ENCODE assay signal across 9 cellular contexts in the genomic region with DNA sequence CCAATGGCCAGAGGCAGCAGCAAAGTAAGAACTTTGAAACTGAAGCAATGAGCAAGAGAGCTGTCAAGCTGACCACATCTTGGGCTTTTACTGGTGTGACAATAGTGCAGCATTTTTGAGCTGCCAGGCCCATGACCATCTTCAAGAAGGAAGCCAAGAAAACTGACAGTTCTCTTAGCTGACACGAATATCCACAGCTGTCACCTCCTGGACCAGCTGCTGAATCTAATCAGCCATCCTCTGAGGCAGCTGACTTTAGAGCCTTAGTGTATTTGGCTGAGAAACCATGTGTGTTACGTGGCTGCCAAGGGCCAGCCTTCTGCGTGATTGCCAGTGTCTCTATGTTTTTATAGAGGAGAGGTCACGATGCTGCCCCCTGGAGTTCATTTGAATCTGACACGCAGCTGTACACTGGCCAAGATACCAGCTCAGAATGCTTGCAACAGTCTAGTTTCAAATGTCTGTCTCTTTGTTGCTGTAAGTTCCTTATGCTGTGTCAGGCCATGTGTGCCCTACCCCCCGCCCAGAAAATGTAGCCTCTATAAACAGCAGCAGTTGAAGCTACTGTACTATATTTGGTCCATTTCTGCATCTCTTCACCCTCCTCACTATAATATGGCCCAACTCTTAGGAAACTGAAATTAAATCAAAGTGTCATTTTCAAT. TPM values are rescaled to one million over a fixed set of nuclear protein-coding genes. Genes with fewer than 3 reads are reported as not detected.
A peak's percentile ranks its signal among the peaks of the same experiment; 100 is the strongest.
DNase-seq lines count a peak whose midpoint lies in the region; ATAC-seq and TF ChIP-seq lines count a peak whose summit lies in the region.
"Had no signal": no experiment of that assay in that cellular context is flagged by ENCODE, and none has a peak within 500 bp of the region (broad histone marks: within the 10 kb centered on the region; RNA-seq: fewer than 3 reads in every experiment).

No MANE protein-coding gene starts in this region.

- 8 to 10% methylated on average over 6 of the region's 6 CpGs for WGBS in tibial nerve, 2 donors

- TF ChIP-seq EP300 in neural cell (conservative IDR thresholded peaks at IDR 0.05; ENCODE audit: poor library complexity, severe bottlenecking) (no peak), tibial nerve (IDR thresholded peaks at IDR 0.05) (peak in 1 of 2 donors; percentile 70)

- H3K9me3 Mint-ChIP-seq in CD4-positive, alpha-beta memory T cell = no peaks in the 10 kb centered on the region

- no peaks in the 10 kb centered on the region for H3K36me3 ChIP-seq in CD4-positive, alpha-beta memory T cell (ENCODE audit: insufficient read depth, low read length)
- H3K36me3 ChIP-seq in neural cell (ENCODE audit: insufficient read depth, low read length) (no peaks in the 10 kb centered on the region), tibial nerve (peaks cover 0 to 27% (median 0%) of the 10 kb centered on the region in 3 donors)

- no peaks in the 10 kb centered on the region for H4K20me1 ChIP-seq in neural cell (ENCODE audit: insufficient read depth)

- peak in 4 of 5 donors; percentile 13 to 21 (median 16) for DNase-seq in CD4-positive, alpha-beta memory T cell
- DNase-seq in GM19240 (ENCODE audit: insufficient read length, low spot score) = peak; percentile 10
- DNase-seq in NCI-H460 (ENCODE audit: extremely low read depth, low read depth) = peak; percentile 72
- peak; percentile 40 to 61 for DNase-seq in activated CD4-positive, alpha-beta T cell treated with anti-CD3 and anti-CD28 coated beads, Interleukin-2, amount 50 U/mL, for 48 hours
- DNase-seq in fibroblast of gingiva (ENCODE audit: low read depth) = peak; percentile 98
- DNase-seq in tibial nerve (ENCODE audit: low spot score in 2 of 2) = peak; percentile 66 to 78

- CTCF ChIA-PET in CD4-positive, alpha-beta memory T cell (lab: Charles Lee; ENCODE audit: partially characterized antibody) = interaction anchor here (1.0 to 2.4 kb wide), 9 partner anchors 9 to 936 kb away, joined by 3 to 13 read pairs (median 7); no protein-coding TSS in a partner anchor

- no peak overlapping the region for H2AFZ ChIP-seq in neural cell (ENCODE audit: low read depth, low read length)

- no peaks in the 10 kb centered on the region for H3K36me3 Mint-ChIP-seq in CD4-positive, alpha-beta memory T cell

- no peaks in the 10 kb centered on the region for H3K9me2 ChIP-seq in neural cell (ENCODE audit: insufficient read depth, low read length)

- peak; percentile 85 for ATAC-seq in HG03175 (IDR thresholded peaks at IDR 0.05; ENCODE audit: unreplicated experiment)

- TF ChIP-seq CTCF in neural cell (IDR thresholded peaks at IDR 0.05; ENCODE audit: poor library complexity, severe bottlenecking) (peak; percentile 42), tibial nerve (IDR thresholded peaks at IDR 0.05) (peak; percentile 29 to 61 (median 40))

- no peaks in the 10 kb centered on the region for H3K79me2 ChIP-seq in neural cell (replicated peaks; ENCODE audit: insufficient read depth, low read length)

- H3K27ac ChIP-seq in CD4-positive, alpha-beta memory T cell (ENCODE audit: low read depth, low read length) = no peak overlapping the region
- H3K27ac ChIP-seq in neural cell (ENCODE audit: low read length) (no peak overlapping the region), tibial nerve (peak overlapping the region in 3 of 4 donors; percentile 2 to 72 (median 63))

- intact Hi-C loops in CD4-positive, alpha-beta memory T cell (cut with micrococcal nuclease) = loop anchor here (1.0 to 5.0 kb wide), 3 partner anchors 505 to 936 kb away; no protein-coding TSS in a partner anchor

- TF ChIP-seq RAD21 in neural cell (conservative IDR thresholded peaks at IDR 0.05) = peak; percentile 40

- H3K4me3 ChIP-seq in CD4-positive, alpha-beta memory T cell (ENCODE audit: low read length in 2 of 2) = no peak overlapping the region
- H3K4me3 ChIP-seq in neural cell (ENCODE audit: low read length) (no peak overlapping the region), tibial nerve (no peak overlapping the region)

- H3K9me3 ChIP-seq in CD4-positive, alpha-beta memory T cell (ENCODE audit: control insufficient read depth in 1 of 2, low read length in 2 of 2) = no peaks in the 10 kb centered on the region
- H3K9me3 ChIP-seq in neural cell (ENCODE audit: low read length) (no peaks in the 10 kb centered on the region), tibial nerve (no peaks in the 10 kb centered on the region)

- no peaks in the 10 kb centered on the region for H3K27me3 ChIP-seq in CD4-positive, alpha-beta memory T cell (ENCODE audit: insufficient read depth, low read length)
- no peaks in the 10 kb centered on the region for H3K27me3 ChIP-seq in neural cell (ENCODE audit: insufficient read depth, low read depth, low read length)
- no peaks in the 10 kb centered on the region for H3K27me3 ChIP-seq in tibial nerve

- TF ChIP-seq POLR2A in tibial nerve (IDR thresholded peaks at IDR 0.05) = no peak

- H3K4me3 Mint-ChIP-seq in CD4-positive, alpha-beta memory T cell = no peak overlapping the region

- POLR2A ChIA-PET in CD4-positive, alpha-beta memory T cell (lab: Charles Lee; ENCODE audit: partially characterized antibody) = no interaction called here

- H3F3A ChIP-seq in neural cell (ENCODE audit: insufficient read depth, low read length, poor library complexity, severe bottlenecking) = no peaks in the 10 kb centered on the region

- no peak overlapping the region for H3K9ac ChIP-seq in neural cell (ENCODE audit: low read length)

- peaks cover 0 to 2% (median under 1%) of the 10 kb centered on the region in 4 donors for H3K4me1 Mint-ChIP-seq in CD4-positive, alpha-beta memory T cell

- H3K4me2 ChIP-seq in neural cell (ENCODE audit: low read length) = no peak overlapping the region

- no peak overlapping the region for H3K27ac Mint-ChIP-seq in CD4-positive, alpha-beta memory T cell

- no peaks in the 10 kb centered on the region for H3K4me1 ChIP-seq in CD4-positive, alpha-beta memory T cell (ENCODE audit: insufficient read depth, low read length)
- peaks cover 0 to 24% (median 5%) of the 10 kb centered on the region in 4 donors for H3K4me1 ChIP-seq in tibial nerve

- peaks cover 4 to 6% of the 10 kb centered on the region in 2 donors for H3K27me3 Mint-ChIP-seq in CD4-positive, alpha-beta memory T cell

TF ChIP-seq in neural cell, 6 proteins besides CTCF, POLR2A, EP300 and RAD21:
- peak; percentile 56 for TF ChIP-seq SMC3 (conservative IDR thresholded peaks at IDR 0.05; ENCODE audit: poor library complexity)
- no peak for TF ChIP-seq MXI1 (conservative IDR thresholded peaks at IDR 0.05; ENCODE audit: poor library complexity, severe bottlenecking)
TF ChIP-seq in neural cell: peak in this region for 1.

RNA-seq across cellular contexts. Expression of a gene that starts 39.7 kb away (rescaled TPM):
- total RNA-seq in CD4-positive, alpha-beta memory T cell = not detected
- polyA plus RNA-seq in CD4-positive, alpha-beta memory T cell = not detected
- total RNA-seq in NCI-H460 (2014; rRNA removed; shearing (Covaris generic)) = 3.9 and 5.2 TPM in 2 replicates
- 2.4 and 2.9 TPM in 2 replicates for polyA plus RNA-seq in NCI-H460 (2014; cell fraction: nucleus; rRNA removed)
- polyA plus RNA-seq in neural cell = 19.4 and 20.6 TPM in 2 replicates
- 20.8 and 21.9 TPM in 2 replicates for polyA minus RNA-seq in neural cell
- total RNA-seq in tibial nerve = 100 to 1,000 TPM in 1 of 4 donors, 10 to 100 TPM in 3; 64.5 to 105 (median 72.0) TPM
- total RNA-seq: T-helper 1 cell treated with Interleukin-12 subunit alpha and Interleukin-12 subunit beta and Interleukin-4 antibody, amounts not matched to agents 30 ng/mL and 1 ng/mL, for 36 hours had no signal

Comparison
In these comparisons a context has a peak if more than half of its experiments do, and no peak if none do; other contexts are left out.
1. DNase-seq: peak in every context shown above with its lines; median percentile 98 in fibroblast of gingiva; 72 in NCI-H460; 72 in tibial nerve; 50 in activated CD4-positive, alpha-beta T cell treated with anti-CD3 and anti-CD28 coated beads, Interleukin-2, amount 50 U/mL, for 48 hours; 16 in CD4-positive, alpha-beta memory T cell; 10 in GM19240.
2. H3K27ac ChIP-seq: peak in tibial nerve (3 of 4); none in CD4-positive, alpha-beta memory T cell (single experiment) and neural cell (single experiment).
3. RNA of a gene that starts 39.7 kb away (total RNA-seq): 64.5 to 105 TPM in tibial nerve; 3.9 to 5.2 TPM in NCI-H460 and not detected in CD4-positive, alpha-beta memory T cell; every median in the first group is over 10 times any median in the second.